25 cellular contexts compared by ENCODE assay signal in the genomic region with DNA sequence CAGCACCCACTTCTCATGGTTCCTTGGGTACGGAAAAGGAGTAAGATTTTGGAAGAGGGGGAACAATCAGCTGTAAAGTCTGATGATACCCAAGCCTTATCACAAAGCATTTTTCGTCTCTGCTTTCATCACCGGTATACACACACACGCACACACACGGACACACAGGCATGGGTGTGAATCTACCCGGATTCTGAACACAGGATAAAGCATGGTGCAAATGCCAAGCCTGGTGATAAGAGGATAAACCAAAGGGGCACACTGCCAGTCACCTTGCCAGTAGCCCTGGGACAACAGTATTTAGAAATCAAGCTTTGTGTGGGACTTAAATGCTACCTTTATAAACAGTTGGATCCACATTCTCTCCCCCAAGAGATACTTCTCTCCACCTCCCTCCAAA.
"Had no signal": no experiment of that assay in that cellular context is flagged by ENCODE, and none has a peak within 500 bp of the region (broad histone marks: within the 10 kb centered on the region; RNA-seq: fewer than 3 reads in every experiment).

No MANE protein-coding gene starts in this region.

- H3K27ac Mint-ChIP-seq: activated naive CD4-positive, alpha-beta T cell treated with anti-CD3 and anti-CD28 coated beads, Interleukin-2, amount 50 U/mL, for 72 hours; activated T-cell treated with anti-CD3 and anti-CD28 coated beads, Interleukin-2, amount 50 U/mL, for 24 hours; activated T-helper 17 cell treated with anti-CD3 and anti-CD28 coated beads, Interleukin-2, amount 50 U/mL, for 72 hours; dendritic cell treated with granulocyte-macrophage colony-stimulating factor and Interleukin-4, amounts not matched to agents 40 ng/mL and 50 ng/mL, for 4 days; immature natural killer cell; T-cell; T-helper 2 cell treated with Interferon-gamma antibody and Interleukin-4, amounts not matched to agents 5 μg/mL and 100 μg/mL, for 36 hours; type B pancreatic cell had no signal

- H3K36me3 ChIP-seq: thoracic aorta had no signal

- H3K4me3 Mint-ChIP-seq: activated T-cell treated with anti-CD3 and anti-CD28 coated beads, Interleukin-2, amount 50 U/mL, for 24 hours; activated T-helper 17 cell treated with anti-CD3 and anti-CD28 coated beads, Interleukin-2, amount 50 U/mL, for 72 hours; brain; dendritic cell treated with granulocyte-macrophage colony-stimulating factor and Interleukin-4, amounts not matched to agents 40 ng/mL and 50 ng/mL, for 4 days; immature natural killer cell; T-cell; T-helper 2 cell treated with Interferon-gamma antibody and Interleukin-4, amounts not matched to agents 5 μg/mL and 100 μg/mL, for 36 hours; type B pancreatic cell had no signal

- ATAC-seq: activated naive CD4-positive, alpha-beta T cell treated with anti-CD3 and anti-CD28 coated beads, Interleukin-2, amount 50 U/mL, for 72 hours; activated T-helper 17 cell treated with anti-CD3 and anti-CD28 coated beads, Interleukin-2, amount 50 U/mL, for 72 hours; esophagus mucosa; sciatic nerve; T-cell had no signal

- H3K4me1 Mint-ChIP-seq: immature natural killer cell had no signal

- H3K27ac ChIP-seq: hepatocyte, thoracic aorta had no signal

- DNase-seq: activated CD4-positive, alpha-beta T cell treated with anti-CD3 and anti-CD28 coated beads, Interleukin-2, amount 50 U/mL, for 4 hours; activated CD8-positive, alpha-beta memory T cell treated with anti-CD3 and anti-CD28 coated beads, Interleukin-2, amount 50 U/mL, for 4 hours; activated T-cell treated with anti-CD3 and anti-CD28 coated beads, Interleukin-2, amount 50 U/mL, for 24 hours; aorta; caudate nucleus; effector CD4-positive, alpha-beta T cell; foreskin melanocyte; immature natural killer cell; kidney glomerular epithelial cell; occipital lobe; posterior cingulate gyrus; small intestine; stimulated activated CD4-positive, alpha-beta T cell treated with anti-CD3 and anti-CD28 coated beads, Interleukin-4, amount 100 ng/mL, for 1 hour; stimulated activated naive CD4-positive, alpha-beta T cell; T-cell had no signal

- H3K27me3 Mint-ChIP-seq: brain, type B pancreatic cell had no signal

- H3K36me3 Mint-ChIP-seq: activated naive CD4-positive, alpha-beta T cell treated with anti-CD3 and anti-CD28 coated beads, Interleukin-2, amount 50 U/mL, for 72 hours; immature natural killer cell; T-cell had no signal

- H3K27me3 ChIP-seq: hepatocyte had no signal

- H3K4me3 ChIP-seq: hepatocyte, thoracic aorta had no signal

- H3K9me3 ChIP-seq: thoracic aorta had no signal

- H3K9me3 Mint-ChIP-seq: activated naive CD4-positive, alpha-beta T cell treated with anti-CD3 and anti-CD28 coated beads, Interleukin-2, amount 50 U/mL, for 72 hours; activated T-cell treated with anti-CD3 and anti-CD28 coated beads, Interleukin-2, amount 50 U/mL, for 24 hours; activated T-helper 17 cell treated with anti-CD3 and anti-CD28 coated beads, Interleukin-2, amount 50 U/mL, for 72 hours; dendritic cell treated with granulocyte-macrophage colony-stimulating factor and Interleukin-4, amounts not matched to agents 40 ng/mL and 50 ng/mL, for 4 days; immature natural killer cell; T-cell; T-helper 2 cell treated with Interferon-gamma antibody and Interleukin-4, amounts not matched to agents 5 μg/mL and 100 μg/mL, for 36 hours; type B pancreatic cell had no signal
